In the genomic region with DNA sequence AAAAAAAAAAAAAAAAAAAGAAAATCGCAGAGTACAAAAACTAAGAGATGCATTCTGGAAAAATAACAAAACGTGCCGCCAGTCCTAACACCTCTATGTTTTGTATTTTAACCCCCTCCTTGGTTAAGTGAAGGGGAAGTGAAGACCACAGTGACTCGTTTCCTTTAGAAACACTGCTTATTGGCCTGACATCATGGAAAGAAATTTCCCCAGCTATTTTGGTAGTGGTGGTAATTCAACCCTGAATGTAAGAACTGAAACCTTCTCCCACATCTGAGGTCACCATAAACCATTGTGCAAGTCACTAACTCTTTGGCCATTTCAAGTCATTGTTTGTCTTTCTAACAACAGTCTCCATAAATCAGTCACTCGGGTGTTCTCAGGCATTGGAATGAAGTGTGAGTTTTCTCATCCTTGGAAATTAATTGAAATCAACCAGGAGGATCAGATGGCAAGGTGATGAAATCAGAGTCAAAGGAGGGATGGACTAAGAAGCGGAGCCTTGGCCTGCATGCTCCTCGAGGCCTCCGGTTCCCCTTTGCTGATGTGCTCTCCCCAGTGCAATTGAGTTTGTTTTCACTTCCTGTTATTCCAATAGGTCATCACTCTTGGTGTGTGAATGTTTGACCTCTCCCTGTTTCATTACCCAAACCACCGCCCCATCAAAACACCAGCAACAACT, we compare ENCODE assay signal across 8 cellular contexts.
A peak's percentile ranks its signal among the peaks of the same experiment; 100 is the strongest.
DNase-seq lines count a peak whose midpoint lies in the region; ATAC-seq and TF ChIP-seq lines count a peak whose summit lies in the region.

No MANE protein-coding gene starts in this region.

- in situ Hi-C loops in mammary epithelial cell (cut with MboI; ENCODE audit: low sequenced_read_pairs in 2 of 2) = loop anchor here in 1 of 2 donors (25.0 kb wide), 1 partner anchor 98 kb away; no protein-coding TSS in a partner anchor

- no peak for TF ChIP-seq CTCF in GM10266 (IDR thresholded peaks at IDR 0.05; ENCODE audit: control insufficient read depth, insufficient read depth, low read depth, missing control alignments)
- no peak for TF ChIP-seq CTCF in nephron progenitor cell (IDR thresholded peaks at IDR 0.05)
- no peak for TF ChIP-seq CTCF in mammary epithelial cell (conservative IDR thresholded peaks at IDR 0.05 in 1 of 2, IDR thresholded peaks at IDR 0.05 in 1 of 2; ENCODE audit: extremely low read depth in 1 of 2, insufficient read depth in 1 of 2, low read depth in 1 of 2, low read length in 2 of 2)

- peaks cover 5% of the 10 kb centered on the region for H3K9me3 Mint-ChIP-seq in activated CD8-positive, alpha-beta T cell treated with anti-CD3 and anti-CD28 coated beads, Interleukin-2, amount 10 ng/mL, durations not matched to agents 7 days and 5 days (ENCODE audit: insufficient read depth)
- H3K9me3 Mint-ChIP-seq in nephron progenitor cell = peaks cover 18% of the 10 kb centered on the region

- WGBS in mammary epithelial cell (ENCODE audit: low coverage, missing lambda C conversion rate) = 50% methylated on average over 9 of the region's 9 CpGs

- peaks cover 17% of the 10 kb centered on the region for H3K36me3 Mint-ChIP-seq in activated CD8-positive, alpha-beta T cell treated with anti-CD3 and anti-CD28 coated beads, Interleukin-2, amount 10 ng/mL, durations not matched to agents 7 days and 5 days (ENCODE audit: low read depth)
- peaks cover 23% of the 10 kb centered on the region for H3K36me3 Mint-ChIP-seq in nephron progenitor cell (ENCODE audit: low read depth)

- CTCF ChIA-PET in activated CD8-positive, alpha-beta T cell treated with anti-CD3 and anti-CD28 coated beads, Interleukin-2, amount 10 ng/mL, durations not matched to agents 7 days and 5 days (lab: Charles Lee) = interaction anchor here (1.0 kb wide), 1 partner anchor 38 kb away, joined by 4 read pairs; no protein-coding TSS in a partner anchor
- CTCF ChIA-PET in mammary epithelial cell (lab: Charles Lee; ENCODE audit: low non-redundant PET) = no interaction called here

- no peak overlapping the region for H3K4me2 ChIP-seq in mammary epithelial cell (ENCODE audit: insufficient read depth, low read depth, low read length)

- no peaks in the 10 kb centered on the region for H4K20me1 ChIP-seq in mammary epithelial cell (ENCODE audit: insufficient read depth, low read length)

- no peaks in the 10 kb centered on the region for H3K36me3 ChIP-seq in mammary epithelial cell (ENCODE audit: insufficient read depth, low read length)

- H3K79me2 ChIP-seq in mammary epithelial cell (ENCODE audit: insufficient read depth, low read length) = no peaks in the 10 kb centered on the region

- intact Hi-C loops in mammary epithelial cell (cut with micrococcal nuclease) = no loop called here

- H3K27ac ChIP-seq in mammary epithelial cell (ENCODE audit: insufficient read depth, low read depth, low read length) = no peak overlapping the region

- H3K4me3 Mint-ChIP-seq in activated CD8-positive, alpha-beta T cell treated with anti-CD3 and anti-CD28 coated beads, Interleukin-2, amount 10 ng/mL, durations not matched to agents 7 days and 5 days = no peak overlapping the region
- H3K4me3 Mint-ChIP-seq in nephron progenitor cell = peak overlapping the region; percentile 15

- peaks cover 41% of the 10 kb centered on the region for H3K9me3 ChIP-seq in mammary epithelial cell (replicated peaks; ENCODE audit: insufficient read depth, low read length)

- dilution Hi-C loops in mammary epithelial cell (cut with HindIII; ENCODE audit: low sequenced_read_pairs) = loop anchor here (5.0 kb wide), 1 partner anchor 33 kb away; no protein-coding TSS in a partner anchor

- ATAC-seq in GM19438 (IDR thresholded peaks at IDR 0.05; ENCODE audit: low read depth, unreplicated experiment) (peak; percentile 92), HG03354 (IDR thresholded peaks at IDR 0.05; ENCODE audit: poor library complexity, severe bottlenecking, unreplicated experiment) (peak; percentile 90)
- ATAC-seq in activated CD8-positive, alpha-beta T cell treated with anti-CD3 and anti-CD28 coated beads, Interleukin-2, amount 10 ng/mL, durations not matched to agents 7 days and 5 days = peak; percentile 83

- H3K9ac ChIP-seq in mammary epithelial cell (ENCODE audit: insufficient read depth, low read length) = no peak overlapping the region

- DNase-seq in GM10266 (ENCODE audit: extremely low spot score) = peak; percentile 79
- peak; percentile 70 for DNase-seq in activated CD8-positive, alpha-beta T cell treated with anti-CD3 and anti-CD28 coated beads, Interleukin-2, amount 10 ng/mL, durations not matched to agents 7 days and 5 days
- peak; percentile 33 for DNase-seq in nephron progenitor cell
- no peak for DNase-seq in SW 1271 (lab: John Stamatoyannopoulos, UW)
- no peak for DNase-seq in OCI-M2 (lab: John Stamatoyannopoulos, UW; ENCODE audit: unreplicated experiment)
- DNase-seq in mammary epithelial cell = no peak

- no peak overlapping the region for H2AFZ ChIP-seq in mammary epithelial cell (ENCODE audit: low read depth, low read length)

- no peak overlapping the region for H3K4me3 ChIP-seq in mammary epithelial cell (replicated peaks in 1 of 3; ENCODE audit: insufficient read depth in 1 of 3, low read depth in 2 of 3, low read length in 3 of 3)

- no TSS peak for BruUV-seq in mammary epithelial cell (replicated peaks; lab: Mats Ljungman, UMichigan)

- no peaks in the 10 kb centered on the region for H3K27me3 ChIP-seq in mammary epithelial cell (ENCODE audit: insufficient read depth, low read length)

- H3K4me1 Mint-ChIP-seq in activated CD8-positive, alpha-beta T cell treated with anti-CD3 and anti-CD28 coated beads, Interleukin-2, amount 10 ng/mL, durations not matched to agents 7 days and 5 days (ENCODE audit: low read depth) = peaks cover 35% of the 10 kb centered on the region
- peaks cover 91% of the 10 kb centered on the region for H3K4me1 Mint-ChIP-seq in nephron progenitor cell

- POLR2A ChIA-PET in activated CD8-positive, alpha-beta T cell treated with anti-CD3 and anti-CD28 coated beads, Interleukin-2, amount 10 ng/mL, durations not matched to agents 7 days and 5 days (lab: Charles Lee) = no interaction called here

- H3K27ac Mint-ChIP-seq in activated CD8-positive, alpha-beta T cell treated with anti-CD3 and anti-CD28 coated beads, Interleukin-2, amount 10 ng/mL, durations not matched to agents 7 days and 5 days = peak overlapping the region; percentile 62
- peak overlapping the region; percentile 94 for H3K27ac Mint-ChIP-seq in nephron progenitor cell

- H3K27me3 Mint-ChIP-seq in activated CD8-positive, alpha-beta T cell treated with anti-CD3 and anti-CD28 coated beads, Interleukin-2, amount 10 ng/mL, durations not matched to agents 7 days and 5 days (ENCODE audit: low read depth) = no peaks in the 10 kb centered on the region
- peaks cover 6% of the 10 kb centered on the region for H3K27me3 Mint-ChIP-seq in nephron progenitor cell (ENCODE audit: low read depth, poor library complexity)

- no peaks in the 10 kb centered on the region for H3K4me1 ChIP-seq in mammary epithelial cell (ENCODE audit: insufficient read depth, low read length)

Comparison
In these comparisons a context has a peak if more than half of its experiments do, and no peak if none do; other contexts are left out.
1. DNase-seq: peak in GM10266 (single experiment), activated CD8-positive, alpha-beta T cell treated with anti-CD3 and anti-CD28 coated beads, Interleukin-2, amount 10 ng/mL, durations not matched to agents 7 days and 5 days (single experiment) and nephron progenitor cell (single experiment); none in SW 1271 (0 of 2), OCI-M2 (single experiment) and mammary epithelial cell (single experiment).
2. Peak in every context shown above with its lines, with median percentiles within 50 percentile points of each other: ATAC-seq.